Comparison of ENCODE assay signal across 10 cellular contexts in genomic region chr3:169535584-169535983, GRCh38.
"Had no signal": no experiment of that assay in that cellular context is flagged by ENCODE, and none has a peak within 500 bp of the region (broad histone marks: within the 10 kb centered on the region; RNA-seq: fewer than 3 reads in every experiment).

No MANE protein-coding gene starts in this region.

- H3K36me3 ChIP-seq: HAP-1 had no signal

- H3K36me3 Mint-ChIP-seq: IgD-negative memory B cell had no signal

- H3K4me1 ChIP-seq: HAP-1 had no signal

- H3K9me3 ChIP-seq: HAP-1 had no signal

- ATAC-seq: HCT116, HepG2 had no signal

- H3K4me1 Mint-ChIP-seq: IgD-negative memory B cell had no signal

- H3K9me3 Mint-ChIP-seq: IgD-negative memory B cell had no signal

- FAIRE-seq: HepG2 had no signal

- H3K27ac ChIP-seq: GM23248, HL-60 had no signal

- DNase-seq: GM23248, GOT3, H7, HFFc6, KBM-7 had no signal

- H3K4me3 Mint-ChIP-seq: HFFc6, IgD-negative memory B cell had no signal

- H3K27ac Mint-ChIP-seq: HFFc6, IgD-negative memory B cell had no signal

- H3K4me3 ChIP-seq: GM23248, HAP-1 had no signal
